Comparison of ENCODE assay signal across 24 cellular contexts in the genomic region with DNA sequence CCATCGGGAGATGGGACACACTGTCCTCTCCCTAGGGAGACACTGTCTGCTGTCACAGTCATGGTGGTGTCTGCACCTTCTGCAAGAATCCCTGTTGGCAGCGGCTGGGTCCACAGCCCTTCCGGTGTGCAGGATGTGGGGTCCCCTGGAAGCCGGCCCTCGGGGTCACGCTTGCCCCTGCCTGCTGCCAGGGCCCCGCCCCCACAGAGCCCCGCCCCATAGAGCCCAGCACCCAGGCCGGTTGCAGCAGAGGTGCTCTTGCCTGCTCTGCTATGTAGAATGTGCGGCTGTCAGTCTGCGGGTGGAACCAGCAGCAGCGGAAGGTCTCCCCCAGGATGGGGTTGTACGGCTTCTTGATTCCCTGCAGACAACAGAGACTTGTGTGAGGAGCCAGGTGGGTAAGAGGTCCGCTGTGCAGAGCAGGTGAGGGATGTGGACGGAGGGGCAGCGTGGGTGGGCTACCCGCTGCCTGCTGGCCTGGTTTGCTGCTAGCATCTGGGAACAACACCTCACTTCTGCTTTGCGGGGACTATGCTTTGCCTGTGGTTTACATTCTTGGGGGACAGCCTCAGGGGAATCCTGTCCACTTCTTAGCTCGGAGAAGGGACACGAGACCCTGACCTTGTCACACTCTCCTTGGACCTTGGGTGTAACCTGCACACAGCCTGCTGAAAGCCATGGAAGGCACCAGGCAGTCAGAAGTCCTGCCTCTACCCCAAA. TPM values are rescaled to one million over a fixed set of nuclear protein-coding genes. Genes with fewer than 3 reads are reported as not detected.
DNase-seq lines count a peak whose midpoint lies in the region; ATAC-seq, FAIRE-seq and TF ChIP-seq lines count a peak whose summit lies in the region.
"Had no signal": no experiment of that assay in that cellular context is flagged by ENCODE, and none has a peak within 500 bp of the region (broad histone marks: within the 10 kb centered on the region; RNA-seq: fewer than 3 reads in every experiment).

No MANE protein-coding gene starts in this region.

- no peak overlapping the region for H3K4me2 ChIP-seq in HepG2 (ENCODE audit: low read depth, low read length)

- BruUV-seq in HepG2 (replicated peaks; lab: Mats Ljungman, UMichigan), result no TSS peak

- CTCF ChIA-PET in HepG2 (lab: Yijun Ruan, JAX; ENCODE audit: low intra/inter-chr PET ratio, low total read pairs), result no interaction called here

- DNase-seq in HepG2 (ENCODE audit: low spot score) (no peak), right lobe of liver (no peak), chondrocyte (ENCODE audit: low spot score) (peak; percentile 88), nephron progenitor cell (no peak), vagina (ENCODE audit: extremely low spot score in 2 of 2) (peak; percentile 84), CD1c-positive myeloid dendritic cell (ENCODE audit: extremely low spot score) (no peak)
- DNase-seq in activated CD4-positive, CD25-positive, alpha-beta regulatory T cell treated with anti-CD3 and anti-CD28 coated beads, Interleukin-2, amount 50 U/mL, for 72 hours, result no peak
- DNase-seq: activated CD4-positive, alpha-beta T cell treated with anti-CD3 and anti-CD28 coated beads, Interleukin-2, amount 10 ng/mL, durations not matched to agents 24 days and 14 days; activated effector memory CD4-positive, alpha-beta T cell treated with anti-CD3 and anti-CD28 coated beads, Interleukin-2, amount 50 U/mL, for 16 hours; activated naive CD8-positive, alpha-beta T cell treated with anti-CD3 and anti-CD28 coated beads, Interleukin-2, amount 50 U/mL, for 24 hours; body of pancreas; colonic mucosa; Karpas-422; naive thymus-derived CD4-positive, alpha-beta T cell; NCI-H187; NCI-H2227 treated with DMSO at 0.1 percent for 48 hours; NCI-H774; testis had no signal

- no peak for TF ChIP-seq CTCF in HepG2 (CRISPR knock-in tag; IDR thresholded peaks at IDR 0.05)
- no peak for TF ChIP-seq CTCF in right lobe of liver (IDR thresholded peaks at IDR 0.05)
- no peak for TF ChIP-seq CTCF in chondrocyte (IDR thresholded peaks at IDR 0.05)
- TF ChIP-seq CTCF in nephron progenitor cell (IDR thresholded peaks at IDR 0.05), result no peak
- no peak for TF ChIP-seq CTCF in vagina (IDR thresholded peaks at IDR 0.05)

- POLR2A ChIA-PET in HepG2 (lab: Yijun Ruan, JAX), result no interaction called here

- ATAC-seq in HepG2 (peak; percentile 24; the same call in 1 of the 3 replicates), right lobe of liver (no peak), GM18870 (IDR thresholded peaks at IDR 0.05; ENCODE audit: unreplicated experiment) (no peak)
- ATAC-seq: activated naive CD8-positive, alpha-beta T cell treated with anti-CD3 and anti-CD28 coated beads, Interleukin-2, amount 50 U/mL, for 24 hours; body of pancreas; gastroesophageal sphincter; naive thymus-derived CD4-positive, alpha-beta T cell had no signal

- H3K9ac ChIP-seq in HepG2 (ENCODE audit: insufficient read depth, low read depth, low read length), result no peak overlapping the region
- H3K9ac ChIP-seq: parathyroid adenoma had no signal

- H3K27ac Mint-ChIP-seq in chondrocyte (ENCODE audit: unreplicated experiment) (no peak overlapping the region), nephron progenitor cell (peak overlapping the region; percentile 71)
- H3K27ac Mint-ChIP-seq: activated CD4-positive, alpha-beta T cell treated with anti-CD3 and anti-CD28 coated beads, Interleukin-2, amount 10 ng/mL, durations not matched to agents 24 days and 14 days; activated naive CD8-positive, alpha-beta T cell treated with anti-CD3 and anti-CD28 coated beads, Interleukin-2, amount 50 U/mL, for 24 hours; CD4-positive, alpha-beta T cell; T-helper 1 cell treated with Interleukin-12 subunit alpha and Interleukin-12 subunit beta and Interleukin-4 antibody, amounts not matched to agents 30 μg/mL and 1 μg/mL, for 36 hours had no signal

- H3K4me1 Mint-ChIP-seq in chondrocyte (ENCODE audit: low read depth) (no peaks in the 10 kb centered on the region), nephron progenitor cell (no peaks in the 10 kb centered on the region)

- H3K9me3 ChIP-seq in HepG2 (ENCODE audit: low read length), result no peaks in the 10 kb centered on the region
- no peaks in the 10 kb centered on the region for H3K9me3 ChIP-seq in right lobe of liver
- no peaks in the 10 kb centered on the region for H3K9me3 ChIP-seq in vagina
- H3K9me3 ChIP-seq: body of pancreas, colonic mucosa, gastroesophageal sphincter, testis had no signal

- no peak for FAIRE-seq in HepG2 (lab: Jason Lieb, UNC)
- FAIRE-seq: G401.6 had no signal

- H4K20me1 ChIP-seq in HepG2 (ENCODE audit: insufficient read depth, low read length), result no peaks in the 10 kb centered on the region

- 56% methylated on average over 8 of the region's 20 CpGs for WGBS in HepG2 (ENCODE audit: low lambda C conversion rate)
- WGBS in right lobe of liver (ENCODE audit: insufficient coverage, low coverage, low lambda C conversion rate, missing lambda C conversion rate), result 80% methylated on average over 1 of the region's 20 CpGs

- no peak overlapping the region for H3K4me3 Mint-ChIP-seq in chondrocyte (ENCODE audit: unreplicated experiment)
- no peak overlapping the region for H3K4me3 Mint-ChIP-seq in nephron progenitor cell
- H3K4me3 Mint-ChIP-seq: activated CD4-positive, alpha-beta T cell treated with anti-CD3 and anti-CD28 coated beads, Interleukin-2, amount 10 ng/mL, durations not matched to agents 24 days and 14 days; activated naive CD8-positive, alpha-beta T cell treated with anti-CD3 and anti-CD28 coated beads, Interleukin-2, amount 50 U/mL, for 24 hours; CD4-positive, alpha-beta T cell; T-helper 1 cell treated with Interleukin-12 subunit alpha and Interleukin-12 subunit beta and Interleukin-4 antibody, amounts not matched to agents 30 μg/mL and 1 μg/mL, for 36 hours had no signal

- intact Hi-C loops in HepG2 (cut with micrococcal nuclease; ENCODE audit: unreplicated experiment) (no loop called here), right lobe of liver (cut with DNase I) (loop anchor here in 1 of 2 donors (10.0 kb wide), 1 partner anchor 123 kb away; no protein-coding TSS in a partner anchor), vagina (cut with DNase I) (loop anchor here (10.0 kb wide), 1 partner anchor 113 kb away; the partner anchor contains the start of gene MRGPRG)

- no peak overlapping the region for H3K27ac ChIP-seq in HepG2 (ENCODE audit: extremely low read length, insufficient read depth, low read length)
- H3K27ac ChIP-seq in right lobe of liver, result no peak overlapping the region
- peak overlapping the region; percentile 66 for H3K27ac ChIP-seq in vagina
- H3K27ac ChIP-seq: body of pancreas, colonic mucosa, gastroesophageal sphincter, parathyroid adenoma, testis had no signal

- in situ Hi-C loops in HepG2 (cut with HindIII; ENCODE audit: extremely low pct_ligation_motif_present, low pct_unique_long_range_greater_than_20kb), result loop anchor here (10.0 kb wide), 1 partner anchor 113 kb away; the partner anchor contains the start of gene MRGPRG

- H3K4me3 ChIP-seq in HepG2 (replicated peaks in 1 of 3; ENCODE audit: insufficient read depth in 1 of 3, low read depth in 2 of 3, low read length in 3 of 3) (no peak overlapping the region), right lobe of liver (no peak overlapping the region), vagina (no peak overlapping the region)
- H3K4me3 ChIP-seq: body of pancreas, colonic mucosa, gastroesophageal sphincter, testis had no signal

- H3K27me3 ChIP-seq in HepG2 (ENCODE audit: control insufficient read depth in 1 of 2, insufficient read depth in 2 of 2, low read length in 2 of 2) (peaks cover 20 to 75% of the 10 kb centered on the region in 2 experiments), right lobe of liver (no peaks in the 10 kb centered on the region), vagina (no peaks in the 10 kb centered on the region)
- H3K27me3 ChIP-seq: body of pancreas, colonic mucosa, gastroesophageal sphincter, testis had no signal

- peaks cover 13% of the 10 kb centered on the region for H3K36me3 Mint-ChIP-seq in chondrocyte (ENCODE audit: low read depth)
- H3K36me3 Mint-ChIP-seq in nephron progenitor cell (ENCODE audit: low read depth), result peaks cover 20% of the 10 kb centered on the region

- H3K79me2 ChIP-seq in HepG2 (ENCODE audit: insufficient read depth, low read length), result no peaks in the 10 kb centered on the region
- H3K79me2 ChIP-seq: parathyroid adenoma had no signal

- H3K27me3 Mint-ChIP-seq in chondrocyte (ENCODE audit: low read depth) (no peaks in the 10 kb centered on the region), nephron progenitor cell (ENCODE audit: low read depth, poor library complexity) (peaks cover 2% of the 10 kb centered on the region)
- H3K27me3 Mint-ChIP-seq: activated CD4-positive, alpha-beta T cell treated with anti-CD3 and anti-CD28 coated beads, Interleukin-2, amount 10 ng/mL, durations not matched to agents 24 days and 14 days; activated naive CD8-positive, alpha-beta T cell treated with anti-CD3 and anti-CD28 coated beads, Interleukin-2, amount 50 U/mL, for 24 hours; CD4-positive, alpha-beta T cell; naive thymus-derived CD4-positive, alpha-beta T cell had no signal

- H3K4me1 ChIP-seq in HepG2 (ENCODE audit: insufficient read depth, low read length), result no peaks in the 10 kb centered on the region
- no peaks in the 10 kb centered on the region for H3K4me1 ChIP-seq in right lobe of liver
- peaks cover 12% of the 10 kb centered on the region for H3K4me1 ChIP-seq in vagina
- H3K4me1 ChIP-seq: body of pancreas, colonic mucosa, parathyroid adenoma had no signal

- TF ChIP-seq POLR2A in HepG2 (IDR thresholded peaks at IDR 0.05; ENCODE audit: insufficient read depth in 1 of 2, low read depth in 2 of 2, low read length in 2 of 2), result no peak
- no peak for TF ChIP-seq POLR2A in right lobe of liver (IDR thresholded peaks at IDR 0.05)
- no peak for TF ChIP-seq POLR2A in vagina (IDR thresholded peaks at IDR 0.05)

- TF ChIP-seq EP300 in HepG2 (IDR thresholded peaks at IDR 0.05; ENCODE audit: low read depth in 2 of 2, low read length in 2 of 2) (no peak), HepG2 (CRISPR knock-in tag; IDR thresholded peaks at IDR 0.05; ENCODE audit: borderline replicate concordance) (no peak)

- no peak overlapping the region for H2AFZ ChIP-seq in HepG2 (ENCODE audit: low read length)
- H2AFZ ChIP-seq: parathyroid adenoma had no signal

- TF ChIP-seq RAD21 in HepG2 (CRISPR knock-in tag; IDR thresholded peaks at IDR 0.05), result no peak

- H3K9me3 Mint-ChIP-seq in chondrocyte (ENCODE audit: low read depth) (no peaks in the 10 kb centered on the region), nephron progenitor cell (no peaks in the 10 kb centered on the region)
- H3K9me3 Mint-ChIP-seq: activated CD4-positive, alpha-beta T cell treated with anti-CD3 and anti-CD28 coated beads, Interleukin-2, amount 10 ng/mL, durations not matched to agents 24 days and 14 days; activated naive CD8-positive, alpha-beta T cell treated with anti-CD3 and anti-CD28 coated beads, Interleukin-2, amount 50 U/mL, for 24 hours; CD4-positive, alpha-beta T cell; naive thymus-derived CD4-positive, alpha-beta T cell; T-helper 1 cell treated with Interleukin-12 subunit alpha and Interleukin-12 subunit beta and Interleukin-4 antibody, amounts not matched to agents 30 μg/mL and 1 μg/mL, for 36 hours had no signal

- H3K36me3 ChIP-seq in HepG2 (replicated peaks in 1 of 2; ENCODE audit: control insufficient read depth in 1 of 2, insufficient read depth in 2 of 2, low read length in 2 of 2), result no peaks in the 10 kb centered on the region
- no peaks in the 10 kb centered on the region for H3K36me3 ChIP-seq in right lobe of liver
- peaks cover 0 to 18% of the 10 kb centered on the region in 2 donors for H3K36me3 ChIP-seq in vagina
- H3K36me3 ChIP-seq: colonic mucosa had no signal

RNA-seq across cellular contexts. Expression of gene CARS1, which starts 44.9 kb away (rescaled TPM):
- total RNA-seq in HepG2 (2016; rRNA removed; fragmentation: Illumina TruSeq; extraction: Trizol) (32.1 and 33.8 TPM in 2 replicates), right lobe of liver (10 to 100 TPM; 17.3 to 44.7 (median 22.7) TPM), chondrocyte (49.3 to 106 TPM (median 101 TPM) in 3 replicates), vagina (26.0 TPM)
- 6.6 and 6.8 TPM in 2 replicates for total RNA-seq in HepG2 (2016; cell fraction: cytosol; rRNA removed; fragmentation: Illumina TruSeq; extraction: Trizol; ENCODE audit: low read depth)
- 31.0 and 33.3 TPM in 2 replicates for total RNA-seq in HepG2 (2016; cell fraction: insoluble cytoplasmic fraction; rRNA removed; fragmentation: Illumina TruSeq; extraction: Trizol)
- total RNA-seq in HepG2 (2016; cell fraction: membrane; rRNA removed; fragmentation: Illumina TruSeq; extraction: Trizol), result 11.2 and 30.8 TPM in 2 replicates
- 32.2 and 55.6 TPM in 2 replicates for total RNA-seq in HepG2 (2016; cell fraction: nucleus; rRNA removed; fragmentation: Illumina TruSeq; extraction: Trizol)
- 47.0 and 51.1 TPM in 2 replicates for polyA plus RNA-seq in HepG2 (2011; rRNA removed)
- 24.8 and 30.7 TPM in 2 replicates for polyA plus RNA-seq in HepG2 (2011; cell fraction: cytosol; rRNA removed)
- polyA plus RNA-seq in HepG2 (2011; cell fraction: nucleus; rRNA removed), result 122 and 123 TPM in 2 replicates
- 27.1 and 55.0 TPM in 2 replicates for polyA plus RNA-seq in HepG2 (2012)
- polyA plus RNA-seq in HepG2 (2016; cell fraction: cytosol; fragmentation: Illumina TruSeq; extraction: Trizol; ENCODE audit: low read depth), result 5.3 and 6.3 TPM in 2 replicates
- polyA plus RNA-seq in HepG2 (2016; cell fraction: insoluble cytoplasmic fraction; fragmentation: Illumina TruSeq; extraction: Trizol; ENCODE audit: low read depth), result 28.8 and 29.1 TPM in 2 replicates
- polyA plus RNA-seq in HepG2 (2016; cell fraction: membrane; fragmentation: Illumina TruSeq; extraction: Trizol; ENCODE audit: low read depth), result 8.7 and 27.3 TPM in 2 replicates
- 59.1 and 103 TPM in 2 replicates for polyA plus RNA-seq in HepG2 (2016; cell fraction: nucleus; fragmentation: Illumina TruSeq; extraction: Trizol; ENCODE audit: insufficient read depth, low read depth)
- polyA minus RNA-seq in HepG2 (2011; rRNA and poly(A)+ RNA removed; ENCODE audit: low replicate concordance), result 27.7 and 54.6 TPM in 2 replicates
- polyA minus RNA-seq in HepG2 (2011; cell fraction: cytosol; rRNA and poly(A)+ RNA removed), result 18.4 and 22.4 TPM in 2 replicates
- 55.0 and 56.3 TPM in 2 replicates for polyA minus RNA-seq in HepG2 (2011; cell fraction: nucleus; rRNA and poly(A)+ RNA removed)

Comparison
In these comparisons a context has a peak if more than half of its experiments do, and no peak if none do; other contexts are left out.
1. DNase-seq: peak in chondrocyte (single experiment) and vagina (2 of 2); none in HepG2 (single experiment), right lobe of liver (0 of 3), nephron progenitor cell (single experiment), activated CD4-positive, CD25-positive, alpha-beta regulatory T cell treated with anti-CD3 and anti-CD28 coated beads, Interleukin-2, amount 50 U/mL, for 72 hours (single experiment) and CD1c-positive myeloid dendritic cell (single experiment).